8 cellular contexts compared by ENCODE assay signal in genomic region chr2:174632847-174633620, GRCh38. TPM values are rescaled to one million over a fixed set of nuclear protein-coding genes. Genes with fewer than 3 reads are reported as not detected.
DNase-seq lines count a peak whose midpoint lies in the region; ATAC-seq and TF ChIP-seq lines count a peak whose summit lies in the region.

No MANE protein-coding gene starts in this region.

- ATAC-seq in HG03571 (IDR thresholded peaks at IDR 0.05; ENCODE audit: unreplicated experiment), result peak; percentile 37
- ATAC-seq in left colon, result no peak

- H3K36me3 Mint-ChIP-seq in chondrocyte (ENCODE audit: low read depth), result no peaks in the 10 kb centered on the region

- no peaks in the 10 kb centered on the region for H3K27me3 Mint-ChIP-seq in chondrocyte (ENCODE audit: low read depth)

- peaks cover 82% of the 10 kb centered on the region for H3K4me1 Mint-ChIP-seq in chondrocyte (ENCODE audit: low read depth)

- no peak overlapping the region for H3K4me3 Mint-ChIP-seq in chondrocyte (ENCODE audit: unreplicated experiment)

- no peaks in the 10 kb centered on the region for H3K9me3 Mint-ChIP-seq in chondrocyte (ENCODE audit: low read depth)

- TF ChIP-seq CTCF in chondrocyte (IDR thresholded peaks at IDR 0.05), result no peak

- DNase-seq in NK-92 treated with Interleukin-12 subunit alpha and Interleukin-12 subunit beta, amount 100 ng/mL, for 24 hours (lab: John Stamatoyannopoulos, UW), result peak; percentile 13
- DNase-seq in NK-92 (lab: John Stamatoyannopoulos, UW; ENCODE audit: unreplicated experiment), result no peak
- DNase-seq in chondrocyte (ENCODE audit: low spot score), result no peak
- DNase-seq in pons (ENCODE audit: low spot score), result peak; percentile 36
- no peak for DNase-seq in left colon
- DNase-seq in NCI-H524 treated with DMSO at 0.1 percent for 48 hours (lab: John Stamatoyannopoulos, UW), result no peak
- DNase-seq in DMS 273 treated with DMSO at 0.1 percent for 48 hours (lab: John Stamatoyannopoulos, UW), result no peak

- intact Hi-C loops in left colon (cut with DNase I, micrococcal nuclease), result no loop called here

- peak overlapping the region; percentile 25 for H3K27ac Mint-ChIP-seq in chondrocyte (ENCODE audit: unreplicated experiment)

RNA-seq across cellular contexts. Expression of gene WIPF1, which starts 35.4 kb away (rescaled TPM):
- total RNA-seq in chondrocyte (60.0 to 68.9 TPM (median 61.8 TPM) in 3 replicates), left colon (10 to 100 TPM in 1 of 2 donors, 1 to 10 TPM in 1; 8.8 to 17.4 TPM)

Comparison
In these comparisons a context has a peak if more than half of its experiments do, and no peak if none do; other contexts are left out.
1. DNase-seq: peak in NK-92 treated with Interleukin-12 subunit alpha and Interleukin-12 subunit beta, amount 100 ng/mL, for 24 hours (single experiment) and pons (single experiment); none in NK-92 (single experiment), chondrocyte (single experiment), left colon (0 of 2), NCI-H524 treated with DMSO at 0.1 percent for 48 hours (single experiment) and DMS 273 treated with DMSO at 0.1 percent for 48 hours (single experiment).